ENCODE assay signal across 24 cellular contexts in the genomic region with DNA sequence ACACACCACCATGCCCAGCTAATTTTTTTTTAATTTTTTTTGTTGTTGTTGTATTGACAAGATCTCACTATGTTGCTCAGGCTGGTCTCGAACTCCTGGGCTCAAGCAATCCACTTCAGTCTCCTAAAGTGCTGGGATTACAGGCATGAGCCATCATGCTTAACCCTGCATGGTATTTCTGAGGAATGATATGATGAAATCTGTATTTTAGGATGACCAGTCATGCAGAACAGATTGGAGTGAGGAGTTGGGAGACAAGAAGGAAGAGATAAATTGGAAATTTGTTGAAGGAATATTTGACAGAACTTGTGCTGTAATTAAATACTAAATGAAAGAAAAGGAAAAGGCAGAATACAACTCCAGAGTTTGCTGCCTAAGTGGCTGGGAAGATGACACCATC.
"Had no signal": no experiment of that assay in that cellular context is flagged by ENCODE, and none has a peak within 500 bp of the region (broad histone marks: within the 10 kb centered on the region; RNA-seq: fewer than 3 reads in every experiment).

No MANE protein-coding gene starts in this region.

- H3K27me3 ChIP-seq: dorsolateral prefrontal cortex, esophagus muscularis mucosa, left lung, ovary, sigmoid colon, testis, tibial artery had no signal

- H3K36me3 ChIP-seq: esophagus muscularis mucosa, left lung, ovary, sigmoid colon, tibial artery had no signal

- H3K9me3 ChIP-seq: esophagus muscularis mucosa, left lung, ovary, psoas muscle, sigmoid colon, testis, tibial artery had no signal

- H3K4me3 ChIP-seq: dorsolateral prefrontal cortex, esophagus muscularis mucosa, left lung, ovary, psoas muscle, sigmoid colon, testis, tibial artery had no signal

- H3K27ac ChIP-seq: dorsolateral prefrontal cortex, esophagus muscularis mucosa, left lung, ovary, psoas muscle, sigmoid colon, testis, tibial artery had no signal

- DNase-seq: dorsolateral prefrontal cortex; effector CD4-positive, alpha-beta T cell; endodermal cell; foreskin melanocyte; hypothalamus; immature natural killer cell; islet precursor cell; left cardiac atrium; left lung; naive thymus-derived CD8-positive, alpha-beta T cell; nephron progenitor cell; occipital lobe; ovary; posterior cingulate gyrus; psoas muscle; right cardiac atrium; sigmoid colon; stimulated activated CD4-positive, alpha-beta T cell treated with anti-CD3 and anti-CD28 coated beads, Interleukin-4, amount 100 ng/mL, for 4 hours; stimulated activated naive CD8-positive, alpha-beta T cell treated with anti-CD3 and anti-CD28 coated beads, Interleukin-15, Interleukin-2, amounts not matched to agents 100 U/mL and 50 U/mL, for 24 hours; substantia nigra; testis; tibial artery had no signal

- ATAC-seq: left cardiac atrium; left lung; naive thymus-derived CD8-positive, alpha-beta T cell; psoas muscle; right cardiac atrium; stimulated activated memory B cell treated with anti-CD40 and anti-IgM and Interleukin-4, amounts not matched to agents 10 μg/mL and 1 μg/mL and 100 μg/mL, for 72 hours; stimulated activated naive CD8-positive, alpha-beta T cell treated with anti-CD3 and anti-CD28 coated beads, Interleukin-15, Interleukin-2, amounts not matched to agents 100 U/mL and 50 U/mL, for 24 hours had no signal
